In the genomic region with DNA sequence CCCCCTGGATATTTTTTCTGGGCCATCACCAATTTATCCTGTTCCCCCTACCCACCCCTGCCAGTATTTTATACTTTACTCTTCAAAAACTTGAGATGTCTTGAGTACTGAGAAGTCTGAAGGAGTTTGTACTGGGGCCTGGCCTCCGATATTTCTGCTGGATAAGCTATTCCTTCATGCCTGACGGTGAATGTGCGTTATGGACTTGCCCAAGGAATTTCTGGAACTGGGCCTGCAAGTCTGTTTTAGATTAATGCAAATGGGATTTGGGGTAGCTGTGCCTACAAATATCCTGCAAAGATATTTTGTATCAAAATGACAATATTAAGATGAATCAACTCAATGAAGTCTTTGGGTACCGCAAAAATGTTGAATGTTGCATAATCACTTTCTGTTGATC, we compare ENCODE assay signal across 26 cellular contexts. TPM values are rescaled to one million over a fixed set of nuclear protein-coding genes. Genes with fewer than 3 reads are reported as not detected.
"Had no signal": no experiment of that assay in that cellular context is flagged by ENCODE, and none has a peak within 500 bp of the region (broad histone marks: within the 10 kb centered on the region; RNA-seq: fewer than 3 reads in every experiment).

PTCSC3 (minus strand) TSS at position 199 of the 400 bp plus-strand sequence.

- FAIRE-seq: astrocyte, urothelium cell line had no signal

- H3K27ac ChIP-seq: heart right ventricle, left lung, WERI-Rb-1 had no signal

- H3K4me3 ChIP-seq: heart right ventricle, left lung, tibial nerve had no signal

- H3K27me3 ChIP-seq: left lung, tibial nerve had no signal

- H3K4me1 ChIP-seq: heart right ventricle, left lung, tibial nerve had no signal

- H3K36me3 ChIP-seq: heart right ventricle, left lung, tibial nerve, WERI-Rb-1 had no signal

- DNase-seq: activated CD4-positive, alpha-beta T cell treated with anti-CD3 and anti-CD28 coated beads for 1 hour; activated CD4-positive, alpha-beta T cell treated with anti-CD3 and anti-CD28 coated beads, Interleukin-2, amount 50 U/mL, for 1 hour; activated CD8-positive, alpha-beta T cell treated with anti-CD3 and anti-CD28 coated beads, Interleukin-2, amount 10 ng/mL, durations not matched to agents 7 days and 5 days; activated gamma-delta T cell treated with Interleukin-2 at 50 U/mL for 16 hours; central memory CD4-positive, alpha-beta T cell; dermis blood vessel endothelial cell; effector CD8-positive, alpha-beta T cell; erythroblast; heart right ventricle; left lung; naive thymus-derived CD4-positive, alpha-beta T cell; retina; stimulated activated CD4-positive, alpha-beta T cell treated with anti-CD3 and anti-CD28 coated beads, Interleukin-4, amount 100 ng/mL, for 4 hours; stimulated activated naive CD8-positive, alpha-beta T cell treated with anti-CD3 and anti-CD28 coated beads, Interleukin-15, Interleukin-2, amounts not matched to agents 100 U/mL and 50 U/mL, for 24 hours; substantia nigra; WERI-Rb-1 had no signal

- H3K9me3 ChIP-seq: heart right ventricle, left lung, tibial nerve had no signal

- ATAC-seq: activated CD8-positive, alpha-beta T cell treated with anti-CD3 and anti-CD28 coated beads, Interleukin-2, amount 10 ng/mL, durations not matched to agents 7 days and 5 days; activated naive CD4-positive, alpha-beta T cell treated with anti-CD3 and anti-CD28 coated beads, Interleukin-2, amount 50 U/mL, for 72 hours; heart right ventricle; left lung; naive thymus-derived CD4-positive, alpha-beta T cell; stimulated activated naive CD8-positive, alpha-beta T cell treated with anti-CD3 and anti-CD28 coated beads, Interleukin-15, Interleukin-2, amounts not matched to agents 100 U/mL and 50 U/mL, for 24 hours had no signal

RNA-seq across cellular contexts. Expression of gene PTCSC3, which starts in this region (rescaled TPM):
- total RNA-seq: activated CD8-positive, alpha-beta T cell treated with anti-CD3 and anti-CD28 coated beads, Interleukin-2, amount 10 ng/mL, durations not matched to agents 7 days and 5 days; activated naive CD4-positive, alpha-beta T cell treated with anti-CD3 and anti-CD28 coated beads, Interleukin-2, amount 50 U/mL, for 72 hours; astrocyte; dermis blood vessel endothelial cell; fibroblast of villous mesenchyme; heart right ventricle; kidney epithelial cell; lung microvascular endothelial cell; naive thymus-derived CD4-positive, alpha-beta T cell; osteoblast; posterior vena cava; T-helper 2 cell treated with Interferon-gamma antibody and Interleukin-4, amounts not matched to agents 100 ng/mL and 5 ng/mL, for 36 hours; tibial nerve had no signal
- polyA plus RNA-seq: heart right ventricle; naive thymus-derived CD4-positive, alpha-beta T cell had no signal
